ENCODE assay signal across 20 cellular contexts in the genomic region with DNA sequence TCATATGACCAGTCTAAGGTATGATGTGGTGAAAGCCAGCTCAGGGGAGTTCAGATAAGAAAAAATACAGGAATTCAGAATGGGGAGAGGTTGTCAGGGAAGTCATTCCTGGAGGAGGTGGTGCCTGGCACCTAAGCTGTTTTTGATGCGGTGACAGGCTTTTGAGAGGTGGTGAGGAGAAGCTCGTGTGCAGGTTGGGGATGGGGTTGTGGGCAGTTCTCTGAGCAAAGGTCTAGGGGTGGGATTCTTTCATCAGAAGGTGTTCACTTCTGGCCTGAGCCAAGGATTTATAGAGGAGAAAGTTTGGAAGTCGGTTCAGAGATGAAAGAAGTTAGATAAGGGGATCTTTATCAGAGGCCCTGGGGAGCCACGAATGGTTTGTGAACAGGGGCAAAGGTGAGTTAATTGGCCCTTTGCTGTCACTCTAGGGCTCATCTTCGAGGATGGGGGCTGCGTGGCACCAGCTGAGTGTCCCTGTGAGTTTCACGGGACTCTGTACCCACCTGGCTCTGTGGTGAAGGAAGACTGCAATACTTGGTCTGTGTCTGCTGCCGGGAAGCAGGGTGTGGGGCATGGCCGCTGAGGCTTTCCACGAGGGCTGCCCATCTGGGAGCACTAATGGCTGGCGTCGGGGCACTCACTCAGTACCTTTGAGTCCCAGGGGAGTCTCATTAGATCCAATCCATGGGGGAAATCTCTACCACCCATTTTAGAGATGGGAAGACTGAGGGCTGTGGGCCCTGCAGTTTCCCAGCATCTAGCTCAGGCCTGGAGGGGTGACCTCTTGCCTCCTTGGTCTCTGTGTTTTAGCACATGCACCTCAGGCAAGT. TPM values are rescaled to one million over a fixed set of nuclear protein-coding genes. Genes with fewer than 3 reads are reported as not detected.
DNase-seq lines count a peak whose midpoint lies in the region; ATAC-seq, FAIRE-seq and TF ChIP-seq lines count a peak whose summit lies in the region.
"Had no signal": no experiment of that assay in that cellular context is flagged by ENCODE, and none has a peak within 500 bp of the region (broad histone marks: within the 10 kb centered on the region; RNA-seq: fewer than 3 reads in every experiment).

No MANE protein-coding gene starts in this region.

- in situ Hi-C loops in K562 (cut with MboI) = no loop called here

- H3K9ac ChIP-seq in K562 (ENCODE audit: insufficient read depth in 1 of 2, low read depth in 2 of 2, low read length in 2 of 2) = no peak overlapping the region
- H3K9ac ChIP-seq in kidney (ENCODE audit: low read length in 2 of 2) = no peak overlapping the region

- TF ChIP-seq RAD21 in K562 (CRISPR knock-in tag; conservative IDR thresholded peaks at IDR 0.05 in 1 of 2, IDR thresholded peaks at IDR 0.05 in 1 of 2) = no peak

- DNase-seq in Caco-2 (peak; percentile 76 to 92), K562 (ENCODE audit: extremely low read depth in 1 of 4, low spot score in 3 of 4) (no peak), kidney (peak; percentile 15), sciatic nerve (ENCODE audit: low spot score) (peak; percentile 37), WTC11 (ENCODE audit: low spot score) (no peak), NCI-H2227 (lab: John Stamatoyannopoulos, UW; ENCODE audit: unreplicated experiment) (no peak)
- DNase-seq: BE2C, DMS79, KG1, NCI-H1092 treated with DMSO at 0.1 percent for 48 hours, NCI-H146, NCI-H2029, NCI-H345, NCI-H524 treated with DMSO at 0.1 percent for 48 hours, NCI-H82 had no signal

- H3K4me1 Mint-ChIP-seq in Caco-2 (ENCODE audit: low read depth, unreplicated experiment) (peaks cover 27% of the 10 kb centered on the region), WTC11 (no peaks in the 10 kb centered on the region)

- no peak for TF ChIP-seq POLR2A in K562 (conservative IDR thresholded peaks at IDR 0.05)
- TF ChIP-seq POLR2A in gastroesophageal sphincter (IDR thresholded peaks at IDR 0.05) = no peak

- no peak overlapping the region for H3K4me2 ChIP-seq in K562 (ENCODE audit: insufficient read depth, low read length)

- no peak overlapping the region for H3K27ac ChIP-seq in K562 (ENCODE audit: extremely low read depth, low read depth, low read length)
- no peak overlapping the region for H3K27ac ChIP-seq in kidney (ENCODE audit: low read depth in 2 of 2, low read length in 2 of 2)
- H3K27ac ChIP-seq in gastroesophageal sphincter = no peak overlapping the region
- H3K27ac ChIP-seq: Peyer's patch had no signal

- H3K79me2 ChIP-seq in K562 (ENCODE audit: control insufficient read depth, insufficient read depth, low read length) = no peaks in the 10 kb centered on the region

- H3K9me3 ChIP-seq in Caco-2 = no peaks in the 10 kb centered on the region
- no peaks in the 10 kb centered on the region for H3K9me3 ChIP-seq in K562 (replicated peaks; ENCODE audit: control insufficient read depth, insufficient read depth, low read depth, low read length)
- no peaks in the 10 kb centered on the region for H3K9me3 ChIP-seq in kidney (ENCODE audit: control insufficient read depth in 1 of 2, low read length in 2 of 2)
- no peaks in the 10 kb centered on the region for H3K9me3 ChIP-seq in gastroesophageal sphincter
- H3K9me3 ChIP-seq: BE2C, Peyer's patch had no signal

- POLR2A ChIA-PET in Caco-2 (lab: Charles Lee) (interaction anchor here (1.0 to 1.3 kb wide), 3 partner anchors 13 to 19 kb away, joined by 3 to 8 read pairs (median 8); a partner anchor contains a TSS), K562 (lab: Yijun Ruan, JAX) (no interaction called here), WTC11 (lab: Charles Lee) (interaction anchor here (1.0 kb wide), 1 partner anchor 9 kb away, joined by 3 read pairs; no protein-coding TSS in a partner anchor)

- peaks cover 6% of the 10 kb centered on the region; the same call in 1 of the 2 replicates for H4K20me1 ChIP-seq in K562 (replicated peaks; ENCODE audit: control insufficient read depth, insufficient read depth, low read length)

- H3K4me1 ChIP-seq in Caco-2 (peaks cover 56% of the 10 kb centered on the region), K562 (replicated peaks in 1 of 2; ENCODE audit: control insufficient read depth in 2 of 2, insufficient read depth in 2 of 2, low read length in 2 of 2) (no peaks in the 10 kb centered on the region; a peak in 1 of 5 replicates), kidney (ENCODE audit: control insufficient read depth in 1 of 2, insufficient read depth in 1 of 2, low read depth in 1 of 2, low read length in 2 of 2) (no peaks in the 10 kb centered on the region), gastroesophageal sphincter (no peaks in the 10 kb centered on the region)
- H3K4me1 ChIP-seq: BE2C, Peyer's patch had no signal

- intact Hi-C loops in Caco-2 (cut with micrococcal nuclease; ENCODE audit: unreplicated experiment) (loop anchor here (1.0 kb wide), 1 partner anchor 19 kb away; no protein-coding TSS in a partner anchor), K562 (cut with micrococcal nuclease) (no loop called here), kidney (cut with DNase I) (no loop called here), sciatic nerve (cut with DNase I) (no loop called here)

- TF ChIP-seq CTCF in Caco-2 (IDR thresholded peaks at IDR 0.05; ENCODE audit: insufficient read depth in 1 of 2, low read depth in 1 of 2, low read length in 1 of 2, severe bottlenecking in 1 of 2, unreplicated experiment in 1 of 2) = no peak
- TF ChIP-seq CTCF in K562 (IDR thresholded peaks at IDR 0.05 in 2 of 3, conservative IDR thresholded peaks at IDR 0.05 in 1 of 3; ENCODE audit: insufficient read depth in 2 of 3, low read depth in 1 of 3, low read length in 3 of 3) = no peak
- no peak for TF ChIP-seq CTCF in kidney (IDR thresholded peaks at IDR 0.05; ENCODE audit: borderline replicate concordance, extremely low read depth, insufficient read depth)
- no peak for TF ChIP-seq CTCF in WTC11 (IDR thresholded peaks at IDR 0.05)
- no peak for TF ChIP-seq CTCF in gastroesophageal sphincter (IDR thresholded peaks at IDR 0.05)

- FAIRE-seq in K562 (lab: Jason Lieb, UNC) = no peak
- no peak for FAIRE-seq in kidney (lab: Jason Lieb, UNC)

- H3K9me3 Mint-ChIP-seq in Caco-2 (ENCODE audit: unreplicated experiment) = no peaks in the 10 kb centered on the region
- no peaks in the 10 kb centered on the region for H3K9me3 Mint-ChIP-seq in WTC11
- H3K9me3 Mint-ChIP-seq: H9 had no signal

- H3K4me3 ChIP-seq in Caco-2 (ENCODE audit: low read depth, low read length) = no peak overlapping the region
- no peak overlapping the region for H3K4me3 ChIP-seq in K562
- no peak overlapping the region for H3K4me3 ChIP-seq in kidney (ENCODE audit: low read length in 2 of 2)
- no peak overlapping the region for H3K4me3 ChIP-seq in gastroesophageal sphincter
- H3K4me3 ChIP-seq: Peyer's patch had no signal

- H3K4me3 Mint-ChIP-seq in Caco-2 (ENCODE audit: unreplicated experiment) (peak overlapping the region; percentile 19), WTC11 (no peak overlapping the region)
- H3K4me3 Mint-ChIP-seq: H9 had no signal

- H3K27ac Mint-ChIP-seq in Caco-2 (ENCODE audit: unreplicated experiment) (peak overlapping the region; percentile 60), WTC11 (no peak overlapping the region)
- H3K27ac Mint-ChIP-seq: H9 had no signal

- H3K36me3 Mint-ChIP-seq in Caco-2 (ENCODE audit: insufficient read depth, unreplicated experiment) (no peaks in the 10 kb centered on the region), WTC11 (no peaks in the 10 kb centered on the region)

- H3K9me1 ChIP-seq in K562 (ENCODE audit: control insufficient read depth, insufficient read depth, low read length) = no peaks in the 10 kb centered on the region

- no peak overlapping the region for H2AFZ ChIP-seq in K562 (ENCODE audit: low read depth, low read length)

- H3K27me3 ChIP-seq in Caco-2 (replicated peaks; ENCODE audit: control insufficient read depth, insufficient read depth, low read length) (no peaks in the 10 kb centered on the region), K562 (ENCODE audit: control insufficient read depth in 2 of 2, insufficient read depth in 2 of 2, low read length in 2 of 2) (peaks cover 2 to 22% of the 10 kb centered on the region in 2 experiments; a peak in 2 of 5 replicates), gastroesophageal sphincter (peaks cover 37% of the 10 kb centered on the region)
- H3K27me3 ChIP-seq: BE2C, Peyer's patch had no signal

- no peak for TF ChIP-seq EP300 in K562 (IDR thresholded peaks at IDR 0.05; ENCODE audit: low read length)
- TF ChIP-seq EP300 in gastroesophageal sphincter (IDR thresholded peaks at IDR 0.05) = no peak

- H3K36me3 ChIP-seq in Caco-2 (ENCODE audit: control insufficient read depth, insufficient read depth, low read length) (no peaks in the 10 kb centered on the region), K562 (ENCODE audit: control insufficient read depth, insufficient read depth, low read length) (no peaks in the 10 kb centered on the region), kidney (ENCODE audit: control insufficient read depth in 1 of 2, insufficient read depth in 2 of 2, low read length in 2 of 2) (no peaks in the 10 kb centered on the region), gastroesophageal sphincter (no peaks in the 10 kb centered on the region)
- H3K36me3 ChIP-seq: BE2C, Peyer's patch had no signal

- BruUV-seq in Caco-2 (replicated peaks; lab: Mats Ljungman, UMichigan) (no TSS peak), K562 (replicated peaks; lab: Mats Ljungman, UMichigan) (no TSS peak)

- H3K27me3 Mint-ChIP-seq in Caco-2 (ENCODE audit: insufficient read depth, unreplicated experiment) = no peaks in the 10 kb centered on the region
- no peaks in the 10 kb centered on the region for H3K27me3 Mint-ChIP-seq in WTC11 (ENCODE audit: low read depth)

- 2% methylated on average over 12 of the region's 12 CpGs for WGBS in K562 (ENCODE audit: insufficient coverage, low coverage, missing lambda C conversion rate)
- WGBS in gastroesophageal sphincter (ENCODE audit: low coverage in 1 of 2), 2 donors = 35 to 48% methylated on average over 3 to 6 of the region's 12 CpGs

- CTCF ChIA-PET in Caco-2 (lab: Charles Lee) = interaction anchor here (0.6 to 1.1 kb wide), 3 partner anchors 22 to 284 kb away, joined by 3 read pairs; no protein-coding TSS in a partner anchor
- CTCF ChIA-PET in K562 (lab: Yijun Ruan, JAX; ENCODE audit: low intra/inter-chr PET ratio) = no interaction called here
- CTCF ChIA-PET in WTC11 (lab: Charles Lee) = interaction anchor here (0.9 to 3.8 kb wide), 2 partner anchors 13 to 170 kb away, joined by 3 to 17 read pairs; a partner anchor contains a TSS

- ATAC-seq in K562 (no peak), sciatic nerve (no peak), WTC11 (no peak), gastroesophageal sphincter (no peak)
- ATAC-seq: SK-N-SH treated with all-trans-retinoic acid at 6 μM for 48 hours had no signal

RNA-seq across cellular contexts. Expression of a gene that starts 13.4 kb away (rescaled TPM):
- total RNA-seq in Caco-2 (2022) (0.95 and 2.5 TPM in 2 replicates), K562 (2014; rRNA removed) (not detected in 2 replicates), K562 (2014; rRNA removed; fragmentation: Illumina TruSeq; extraction: Trizol) (not detected in 2 replicates), K562 (2015; rRNA removed; fragmentation: Illumina TruSeq; extraction: Trizol) (not detected in 2 replicates), K562 (2021) (not detected in 2 replicates), kidney (0.06 TPM), sciatic nerve (not detected), WTC11 (2021) (1.4 to 3.5 TPM (median 2.1 TPM) in 3 replicates), gastroesophageal sphincter (not detected)
- not detected in 2 replicates for total RNA-seq in K562 (2011; cell fraction: chromatin; rRNA removed; ENCODE audit: low replicate concordance)
- not detected in 2 replicates for total RNA-seq in K562 (2011; cell fraction: nucleolus; rRNA removed)
- not detected in 2 replicates for total RNA-seq in K562 (2011; cell fraction: nucleoplasm; rRNA removed)
- polyA plus RNA-seq in K562 (2011; rRNA removed) (not detected in 2 replicates), K562 (2014; fragmentation: Illumina TruSeq; extraction: Trizol) (not detected in 2 replicates), K562 (2014; fragmentation: Nextera tagmentation; extraction: Ambion mirVana) (not detected), K562 (2014; rRNA removed) (not detected in 2 replicates), kidney (ENCODE audit: insufficient read depth, low read depth, low replicate concordance) (not detected)
- polyA plus RNA-seq in K562 (2011; cell fraction: cytosol; rRNA removed) = not detected in 2 replicates
- polyA plus RNA-seq in K562 (2011; cell fraction: nucleus; rRNA removed) = not detected in 2 replicates
- 0.07 TPM in 1 of 2 replicates, not detected in the other for polyA plus RNA-seq in K562 (2012)
- not detected in 2 replicates for polyA minus RNA-seq in K562 (2011; rRNA and poly(A)+ RNA removed)
- polyA minus RNA-seq in K562 (2011; cell fraction: cytosol; rRNA and poly(A)+ RNA removed) = not detected in 2 replicates
- polyA minus RNA-seq in K562 (2011; cell fraction: nucleus; rRNA and poly(A)+ RNA removed) = not detected in 2 replicates
- total RNA-seq: A673 had no signal

RNA-seq across cellular contexts. Expression of a gene that starts 16.3 kb away (rescaled TPM):
- total RNA-seq in Caco-2 (2022) (101 and 113 TPM in 2 replicates), K562 (2014; rRNA removed) (not detected in 2 replicates), K562 (2014; rRNA removed; fragmentation: Illumina TruSeq; extraction: Trizol) (not detected in 2 replicates), K562 (2015; rRNA removed; fragmentation: Illumina TruSeq; extraction: Trizol) (not detected in 2 replicates), K562 (2021) (not detected in 2 replicates), kidney (38.6 TPM), sciatic nerve (not detected), WTC11 (2021) (3.3 to 3.9 TPM (median 3.7 TPM) in 3 replicates), gastroesophageal sphincter (1 to 10 TPM in 1 of 4 donors, not detected in 3; 1.1 TPM)
- total RNA-seq in K562 (2011; cell fraction: chromatin; rRNA removed; ENCODE audit: low replicate concordance) = 0.14 TPM in 1 of 2 replicates, not detected in the other
- not detected in 2 replicates for total RNA-seq in K562 (2011; cell fraction: nucleolus; rRNA removed)
- not detected in 2 replicates for total RNA-seq in K562 (2011; cell fraction: nucleoplasm; rRNA removed)
- polyA plus RNA-seq in K562 (2011; rRNA removed) (not detected in 2 replicates), K562 (2014; fragmentation: Illumina TruSeq; extraction: Trizol) (not detected in 2 replicates), K562 (2014; fragmentation: Nextera tagmentation; extraction: Ambion mirVana) (not detected), K562 (2014; rRNA removed) (0.04 TPM in 1 of 2 replicates, not detected in the other), kidney (ENCODE audit: insufficient read depth, low read depth, low replicate concordance) (107 TPM)
- polyA plus RNA-seq in K562 (2011; cell fraction: cytosol; rRNA removed) = not detected in 2 replicates
- not detected in 2 replicates for polyA plus RNA-seq in K562 (2011; cell fraction: nucleus; rRNA removed)
- not detected in 2 replicates for polyA plus RNA-seq in K562 (2012)
- not detected in 2 replicates for polyA minus RNA-seq in K562 (2011; rRNA and poly(A)+ RNA removed)
- polyA minus RNA-seq in K562 (2011; cell fraction: cytosol; rRNA and poly(A)+ RNA removed) = not detected in 2 replicates
- not detected in 2 replicates for polyA minus RNA-seq in K562 (2011; cell fraction: nucleus; rRNA and poly(A)+ RNA removed)
- total RNA-seq: A673 had no signal

Comparison
In these comparisons a context has a peak if more than half of its experiments do, and no peak if none do; other contexts are left out.
1. DNase-seq: peak in Caco-2 (2 of 2), kidney (single experiment) and sciatic nerve (single experiment); none in K562 (0 of 4), WTC11 (single experiment) and NCI-H2227 (single experiment).